ENCODE assay signal across 23 cellular contexts in the genomic region with DNA sequence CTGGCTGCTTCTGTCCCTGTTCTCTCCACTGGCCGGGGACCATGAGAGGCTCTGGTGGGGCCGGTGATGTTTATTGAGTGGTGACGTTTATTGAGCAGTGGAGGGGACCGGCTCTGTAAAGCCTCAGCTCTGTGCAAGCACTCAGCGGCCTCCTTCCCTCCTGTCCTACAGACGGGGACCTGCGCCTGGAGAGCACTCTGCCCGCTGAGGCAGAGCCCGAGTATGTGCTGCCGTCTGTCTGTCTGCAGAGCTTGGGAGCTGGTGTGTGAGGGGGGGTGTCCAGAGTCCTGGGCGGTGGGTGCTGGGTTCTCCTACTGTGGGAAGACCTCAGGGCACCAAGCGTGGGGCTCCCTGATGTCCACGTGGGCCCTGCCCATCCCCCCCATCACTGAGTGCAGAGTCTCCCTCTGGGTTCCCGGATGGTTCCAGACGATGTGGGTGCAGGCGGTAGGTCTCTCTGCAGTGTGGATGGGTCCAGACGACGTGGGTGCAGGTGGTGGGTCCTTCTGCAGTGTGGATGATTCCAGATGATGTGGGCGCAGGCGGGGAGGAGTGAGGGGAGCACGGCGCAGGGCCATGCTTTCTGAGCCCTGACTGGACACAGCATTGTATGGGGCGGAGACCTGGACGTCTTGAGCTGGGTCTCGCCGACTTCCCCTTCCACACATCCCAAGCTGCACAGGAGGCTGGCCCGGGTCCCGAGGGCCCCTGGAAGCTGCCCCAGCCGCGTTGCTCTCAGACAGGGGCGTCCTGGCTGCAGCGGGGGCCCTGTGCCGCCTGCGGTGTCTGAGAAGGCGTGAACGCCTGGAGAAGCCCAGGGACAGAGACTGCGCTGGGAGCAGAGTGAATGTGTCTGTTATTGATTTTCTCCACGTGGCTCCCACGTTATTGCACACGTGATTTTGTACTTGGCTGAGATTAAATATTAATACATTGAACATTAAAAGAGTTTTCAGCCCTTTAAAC. TPM values are rescaled to one million over a fixed set of nuclear protein-coding genes. Genes with fewer than 3 reads are reported as not detected.
"Had no signal": no experiment of that assay in that cellular context is flagged by ENCODE, and none has a peak within 500 bp of the region (broad histone marks: within the 10 kb centered on the region; RNA-seq: fewer than 3 reads in every experiment).

No MANE protein-coding gene starts in this region.

- H3K4me1 ChIP-seq: adrenal gland, right atrium auricular region had no signal

- FAIRE-seq: endothelial cell of umbilical vein had no signal

- H3K9me3 Mint-ChIP-seq: activated T-helper 17 cell treated with anti-CD3 and anti-CD28 coated beads, Interleukin-2, amount 50 U/mL, for 72 hours; central memory CD8-positive, alpha-beta T cell; type B pancreatic cell had no signal

- ATAC-seq: activated CD4-positive, CD25-positive, alpha-beta regulatory T cell treated with anti-CD3 and anti-CD28 coated beads, Interleukin-2, amount 50 U/mL, for 24 hours; activated T-helper 17 cell treated with anti-CD3 and anti-CD28 coated beads, Interleukin-2, amount 50 U/mL, for 72 hours; body of pancreas; naive thymus-derived CD4-positive, alpha-beta T cell; stimulated activated naive CD8-positive, alpha-beta T cell treated with anti-CD3 and anti-CD28 coated beads, Interleukin-15, Interleukin-2, amounts not matched to agents 100 U/mL and 50 U/mL, for 24 hours had no signal

- H3K9me3 ChIP-seq: adrenal gland, esophagus squamous epithelium, neutrophil, suprapubic skin had no signal

- H3K27ac ChIP-seq: adrenal gland, body of pancreas, esophagus squamous epithelium, neutrophil, right atrium auricular region, skin epidermis, suprapubic skin had no signal

- H3K27ac Mint-ChIP-seq: activated T-helper 17 cell treated with anti-CD3 and anti-CD28 coated beads, Interleukin-2, amount 50 U/mL, for 72 hours; naive thymus-derived CD4-positive, alpha-beta T cell; type B pancreatic cell had no signal

- H3K4me3 Mint-ChIP-seq: activated T-helper 17 cell treated with anti-CD3 and anti-CD28 coated beads, Interleukin-2, amount 50 U/mL, for 72 hours; central memory CD8-positive, alpha-beta T cell; naive thymus-derived CD4-positive, alpha-beta T cell; type B pancreatic cell had no signal

- H3K36me3 ChIP-seq: adrenal gland, esophagus squamous epithelium, neutrophil, right atrium auricular region, suprapubic skin had no signal

- H3K4me1 Mint-ChIP-seq: activated T-helper 17 cell treated with anti-CD3 and anti-CD28 coated beads, Interleukin-2, amount 50 U/mL, for 72 hours; central memory CD8-positive, alpha-beta T cell had no signal

- H3K4me3 ChIP-seq: adrenal gland, body of pancreas, esophagus squamous epithelium, right atrium auricular region, skin epidermis, suprapubic skin had no signal

- H3K36me3 Mint-ChIP-seq: naive thymus-derived CD4-positive, alpha-beta T cell; type B pancreatic cell had no signal

- H3K27me3 ChIP-seq: right atrium auricular region had no signal

- DNase-seq: activated CD4-positive, alpha-beta T cell treated with anti-CD3 and anti-CD28 coated beads, Interleukin-2, amount 50 U/mL, for 1 hour; activated naive CD4-positive, alpha-beta T cell treated with Interleukin-2 at 50 U/mL for 16 hours; adrenal gland; body of pancreas; effector CD8-positive, alpha-beta T cell; esophagus squamous epithelium; foreskin fibroblast; mammary epithelial cell; stimulated activated CD4-positive, alpha-beta T cell treated with anti-CD3 and anti-CD28 coated beads, Interleukin-4, amount 100 ng/mL, for 4 hours; stimulated activated CD8-positive, alpha-beta memory T cell treated with anti-CD3 and anti-CD28 coated beads, Interleukin-4, amount 100 ng/mL, for 48 hours; stimulated activated naive CD8-positive, alpha-beta T cell treated with anti-CD3 and anti-CD28 coated beads, Interleukin-15, Interleukin-2, amounts not matched to agents 100 U/mL and 50 U/mL, for 24 hours had no signal

RNA-seq across cellular contexts. Expression of a gene that starts 14.9 kb away (rescaled TPM):
- total RNA-seq: activated CD8-positive, alpha-beta memory T cell treated with anti-CD3 and anti-CD28 coated beads for 36 hours; activated T-helper 17 cell treated with anti-CD3 and anti-CD28 coated beads, Interleukin-2, amount 50 U/mL, for 72 hours; adrenal gland; body of pancreas; endothelial cell of umbilical vein; esophagus squamous epithelium; mammary epithelial cell; naive thymus-derived CD4-positive, alpha-beta T cell; right atrium auricular region; SK-MEL-5; suprapubic skin had no signal
- polyA plus RNA-seq: adrenal gland; endothelial cell of umbilical vein; mammary epithelial cell; naive thymus-derived CD4-positive, alpha-beta T cell had no signal
